ENCODE assay signal across 10 cellular contexts in the genomic region with DNA sequence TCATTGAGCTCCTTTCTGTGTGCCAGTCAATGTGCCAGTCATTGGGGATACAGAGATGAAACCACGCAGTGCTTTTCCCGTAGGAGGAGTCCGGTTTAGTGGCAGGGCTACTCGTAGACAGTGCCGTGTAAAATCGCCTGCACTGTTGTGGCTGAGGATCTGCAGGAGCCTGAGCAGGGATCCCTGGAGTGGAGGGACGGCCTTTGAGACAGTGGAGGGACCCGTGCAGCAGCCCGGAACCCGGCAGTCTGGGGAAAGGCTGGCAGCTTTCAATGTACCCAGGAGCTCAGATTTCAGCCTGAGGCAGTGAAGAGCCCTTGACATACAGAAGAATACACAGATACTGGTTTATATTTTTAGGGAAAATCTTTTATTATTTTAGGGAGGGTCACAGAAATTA.
A peak's percentile ranks its signal among the peaks of the same experiment; 100 is the strongest.
DNase-seq lines count a peak whose midpoint lies in the region; FAIRE-seq and TF ChIP-seq lines count a peak whose summit lies in the region.
"Had no signal": no experiment of that assay in that cellular context is flagged by ENCODE, and none has a peak within 500 bp of the region (broad histone marks: within the 10 kb centered on the region; RNA-seq: fewer than 3 reads in every experiment).

No MANE protein-coding gene starts in this region.

- no peak for FAIRE-seq in RCC 7860 (lab: Jason Lieb, UNC)
- no peak for FAIRE-seq in GM19239 (lab: Jason Lieb, UNC)

- no peak overlapping the region for H3K27ac ChIP-seq in SJCRH30

- H3K27ac Mint-ChIP-seq in nephron, result peak overlapping the region in 2 of 3 experiments; percentile 4 to 67

- H3K4me3 ChIP-seq in SJCRH30, result no peak overlapping the region

- DNase-seq in ELF-1 (ENCODE audit: low read depth, low spot score) (peak; percentile 85), NCI-H146 treated with DMSO at 0.1 percent for 48 hours (lab: John Stamatoyannopoulos, UW; ENCODE audit: unreplicated experiment) (peak; percentile 67), SJCRH30 (peak; percentile 63 to 74), RCC 7860 (ENCODE audit: low spot score) (no peak), HPDE6-E6E7 (ENCODE audit: extremely low spot score) (no peak), GM19239 (ENCODE audit: insufficient read length, low spot score) (no peak), KG1 (lab: John Stamatoyannopoulos, UW) (no peak)
- DNase-seq: activated naive CD4-positive, alpha-beta T cell treated with Interleukin-2 at 50 U/mL for 16 hours; stimulated activated CD4-positive, alpha-beta T cell treated with anti-CD3 and anti-CD28 coated beads, Interleukin-1b, Interleukin-23, amount 100 ng/mL, for 48 hours had no signal

- peaks cover 8% of the 10 kb centered on the region; the same call in 1 of the 2 replicates for H3K4me1 ChIP-seq in SJCRH30

- TF ChIP-seq CTCF in nephron (IDR thresholded peaks at IDR 0.05; ENCODE audit: unreplicated experiment in 3 of 3), result no peak

- H3K9me3 ChIP-seq in SJCRH30 (replicated peaks), result no peaks in the 10 kb centered on the region

- no peaks in the 10 kb centered on the region for H3K27me3 Mint-ChIP-seq in nephron (ENCODE audit: low read depth)

- no peak overlapping the region for H3K4me3 Mint-ChIP-seq in nephron

- H3K36me3 ChIP-seq in SJCRH30, result no peaks in the 10 kb centered on the region

- no peaks in the 10 kb centered on the region for H3K27me3 ChIP-seq in SJCRH30

- peaks cover 65% of the 10 kb centered on the region for H3K4me1 Mint-ChIP-seq in nephron

- H3K36me3 Mint-ChIP-seq in nephron (ENCODE audit: low read depth), result no peaks in the 10 kb centered on the region

- H3K9me3 Mint-ChIP-seq in nephron, result no peaks in the 10 kb centered on the region

Comparison
In these comparisons a context has a peak if more than half of its experiments do, and no peak if none do; other contexts are left out.
1. DNase-seq: peak in ELF-1 (single experiment), NCI-H146 treated with DMSO at 0.1 percent for 48 hours (single experiment) and SJCRH30 (2 of 2); none in RCC 7860 (single experiment), HPDE6-E6E7 (single experiment), GM19239 (single experiment) and KG1 (single experiment).